ENCODE assay signal across 21 cellular contexts in genomic region chr17:32276217-32276616, GRCh38. TPM values are rescaled to one million over a fixed set of nuclear protein-coding genes. Genes with fewer than 3 reads are reported as not detected.
DNase-seq lines count a peak whose midpoint lies in the region; ATAC-seq and TF ChIP-seq lines count a peak whose summit lies in the region.
"Had no signal": no experiment of that assay in that cellular context is flagged by ENCODE, and none has a peak within 500 bp of the region (broad histone marks: within the 10 kb centered on the region; RNA-seq: fewer than 3 reads in every experiment).

No MANE protein-coding gene starts in this region.

- H3K27me3 ChIP-seq in endodermal cell (ENCODE audit: control insufficient read depth, insufficient read depth, low read length, poor library complexity, severe bottlenecking): no peaks in the 10 kb centered on the region
- H3K27me3 ChIP-seq: colonic mucosa, pancreas had no signal

- 63 to 68% methylated on average over 2 to 4 of the region's 4 CpGs for WGBS in endodermal cell (ENCODE audit: insufficient coverage in 1 of 2, insufficient read length in 1 of 2), 2 experiments

- no peak overlapping the region for H3K4me3 ChIP-seq in endodermal cell (ENCODE audit: low read length)
- H3K4me3 ChIP-seq: colonic mucosa, pancreas had no signal

- H3K9me3 Mint-ChIP-seq in endodermal cell: no peaks in the 10 kb centered on the region
- H3K9me3 Mint-ChIP-seq: stimulated activated naive CD8-positive, alpha-beta T cell treated with anti-CD3 and anti-CD28 coated beads, Interleukin-15, Interleukin-2, amounts not matched to agents 100 ng/mL and 50 ng/mL, for 24 hours had no signal

- H3K9ac ChIP-seq in endodermal cell (ENCODE audit: extremely low read depth, low read length, poor library complexity, severe bottlenecking): no peak overlapping the region

- peaks cover 5% of the 10 kb centered on the region for H3K4me1 ChIP-seq in endodermal cell (ENCODE audit: control insufficient read depth, insufficient read depth, low read length)
- H3K4me1 ChIP-seq: Caco-2, colonic mucosa, pancreas had no signal

- DNase-seq in AML-193 (lab: John Stamatoyannopoulos, UW) (peak; percentile 25 to 39), NCI-H69 (lab: John Stamatoyannopoulos, UW) (peak; percentile 67), endodermal cell (peak; percentile 57), HPDE6-E6E7 (ENCODE audit: extremely low spot score) (no peak)
- DNase-seq: activated CD4-positive, alpha-beta T cell treated with anti-CD3 and anti-CD28 coated beads, Interleukin-2, amount 50 U/mL, for 1 hour; Caco-2; colonic mucosa; GF-D8; midbrain; NCI-H1694; pancreas; SHP77; small intestine had no signal

- peaks cover 14% of the 10 kb centered on the region for H3K27me3 Mint-ChIP-seq in endodermal cell (ENCODE audit: insufficient read depth)

- peaks cover 22% of the 10 kb centered on the region for H3K4me1 Mint-ChIP-seq in endodermal cell

- H3K36me3 Mint-ChIP-seq in endodermal cell (ENCODE audit: low read depth): no peaks in the 10 kb centered on the region

- H3K27ac ChIP-seq in endodermal cell (ENCODE audit: low read depth, low read length): peak overlapping the region; percentile 89
- H3K27ac ChIP-seq: colonic mucosa, epithelial cell of prostate, pancreas had no signal

- H3K36me3 ChIP-seq in endodermal cell (ENCODE audit: control insufficient read depth, insufficient read depth, low read length): no peaks in the 10 kb centered on the region
- H3K36me3 ChIP-seq: colonic mucosa, pancreas had no signal

- H3K4me3 Mint-ChIP-seq in endodermal cell: no peak overlapping the region
- H3K4me3 Mint-ChIP-seq: stimulated activated naive CD8-positive, alpha-beta T cell treated with anti-CD3 and anti-CD28 coated beads, Interleukin-15, Interleukin-2, amounts not matched to agents 100 ng/mL and 50 ng/mL, for 24 hours had no signal

- no peak for TF ChIP-seq CTCF in endodermal cell (conservative IDR thresholded peaks at IDR 0.05)

- ATAC-seq in GM19463 (IDR thresholded peaks at IDR 0.05; ENCODE audit: unreplicated experiment) (peak; percentile 60), HG03108 (IDR thresholded peaks at IDR 0.05; ENCODE audit: unreplicated experiment) (no peak), HG02938 (IDR thresholded peaks at IDR 0.05; ENCODE audit: unreplicated experiment) (no peak)
- no peak for ATAC-seq in activated CD4-positive, CD25-positive, alpha-beta regulatory T cell treated with anti-CD3 and anti-CD28 coated beads, Interleukin-2, amount 50 U/mL, for 24 hours
- ATAC-seq: pancreas had no signal

- H3K9me3 ChIP-seq in endodermal cell (ENCODE audit: control insufficient read depth, low read length): no peaks in the 10 kb centered on the region
- H3K9me3 ChIP-seq: Caco-2, colonic mucosa, pancreas had no signal

- no peak overlapping the region for H3K27ac Mint-ChIP-seq in endodermal cell
- H3K27ac Mint-ChIP-seq: stimulated activated naive CD8-positive, alpha-beta T cell treated with anti-CD3 and anti-CD28 coated beads, Interleukin-15, Interleukin-2, amounts not matched to agents 100 ng/mL and 50 ng/mL, for 24 hours had no signal

RNA-seq across cellular contexts. Expression of gene RHBDL3, which starts 10.6 kb away (rescaled TPM):
- 1 to 10 TPM in 1 of 2 donors, under 1 TPM in 1; 0.35 to 1.4 TPM for total RNA-seq in endodermal cell
- 17.1 TPM for polyA plus RNA-seq in endodermal cell (2013, experiment 1 of 2)
- 11.5 TPM for polyA plus RNA-seq in endodermal cell (2013, experiment 2 of 2)
- total RNA-seq: Caco-2, glomerular endothelial cell had no signal
- polyA plus RNA-seq: keratinocyte had no signal
